Comparison of ENCODE assay signal across 8 cellular contexts in genomic region chr11:14520902-14521151, GRCh38. TPM values are rescaled to one million over a fixed set of nuclear protein-coding genes. Genes with fewer than 3 reads are reported as not detected.
DNase-seq lines count a peak whose midpoint lies in the region; ATAC-seq, FAIRE-seq and TF ChIP-seq lines count a peak whose summit lies in the region.

No MANE protein-coding gene starts in this region.

- H3K36me3 ChIP-seq in kidney (ENCODE audit: control insufficient read depth in 1 of 2, insufficient read depth in 2 of 2, low read length in 2 of 2): peaks cover 3 to 11% of the 10 kb centered on the region in 2 donors
- peaks cover 5% of the 10 kb centered on the region for H3K36me3 ChIP-seq in thymus (ENCODE audit: control insufficient read depth, insufficient read depth)

- peaks cover 50% of the 10 kb centered on the region for H3K36me3 Mint-ChIP-seq in activated T-cell treated with anti-CD3 and anti-CD28 coated beads, Interleukin-2, amount 50 U/mL, for 24 hours (ENCODE audit: low read depth)
- peaks cover 23% of the 10 kb centered on the region for H3K36me3 Mint-ChIP-seq in activated naive CD8-positive, alpha-beta T cell treated with anti-CD3 and anti-CD28 coated beads for 36 hours

- H3K4me3 Mint-ChIP-seq in activated T-cell treated with anti-CD3 and anti-CD28 coated beads, Interleukin-2, amount 50 U/mL, for 24 hours: peak overlapping the region; percentile 95
- H3K4me3 Mint-ChIP-seq in activated naive CD8-positive, alpha-beta T cell treated with anti-CD3 and anti-CD28 coated beads for 36 hours: peak overlapping the region; percentile 82

- H3K27ac ChIP-seq in kidney (ENCODE audit: low read depth in 2 of 2, low read length in 2 of 2) (peak overlapping the region in 1 of 2 donors; percentile 69), thymus (ENCODE audit: low read depth) (peak overlapping the region; percentile 93)

- no peaks in the 10 kb centered on the region for H3K27me3 Mint-ChIP-seq in activated T-cell treated with anti-CD3 and anti-CD28 coated beads, Interleukin-2, amount 50 U/mL, for 24 hours
- H3K27me3 Mint-ChIP-seq in activated naive CD8-positive, alpha-beta T cell treated with anti-CD3 and anti-CD28 coated beads for 36 hours: no peaks in the 10 kb centered on the region

- no peaks in the 10 kb centered on the region for H3K27me3 ChIP-seq in thymus (ENCODE audit: control insufficient read depth, insufficient read depth)

- DNase-seq in activated T-cell treated with anti-CD3 and anti-CD28 coated beads, Interleukin-2, amount 50 U/mL, for 24 hours: no peak
- DNase-seq in activated T-cell treated with anti-CD3 and anti-CD28 coated beads, Interleukin-2, amount 50 U/mL, for 1 hour: no peak
- DNase-seq in activated naive CD8-positive, alpha-beta T cell treated with anti-CD3 and anti-CD28 coated beads for 36 hours: no peak
- DNase-seq in kidney (no peak), NCI-H526 (lab: John Stamatoyannopoulos, UW) (no peak), CD1c-positive myeloid dendritic cell (ENCODE audit: extremely low spot score) (no peak)

- peak overlapping the region; percentile 98 for H3K27ac Mint-ChIP-seq in activated T-cell treated with anti-CD3 and anti-CD28 coated beads, Interleukin-2, amount 50 U/mL, for 24 hours
- H3K27ac Mint-ChIP-seq in activated naive CD8-positive, alpha-beta T cell treated with anti-CD3 and anti-CD28 coated beads for 36 hours: peak overlapping the region; percentile 96

- ATAC-seq in HG02623 (IDR thresholded peaks at IDR 0.05; ENCODE audit: unreplicated experiment): no peak

- H3K4me1 ChIP-seq in kidney (ENCODE audit: control insufficient read depth in 1 of 2, insufficient read depth in 1 of 2, low read depth in 1 of 2, low read length in 2 of 2) (peaks cover 0 to 7% of the 10 kb centered on the region in 2 donors), thymus (ENCODE audit: control insufficient read depth, insufficient read depth, low read length) (peaks cover 6% of the 10 kb centered on the region)

- no peaks in the 10 kb centered on the region for H3K9me3 Mint-ChIP-seq in activated T-cell treated with anti-CD3 and anti-CD28 coated beads, Interleukin-2, amount 50 U/mL, for 24 hours
- H3K9me3 Mint-ChIP-seq in activated naive CD8-positive, alpha-beta T cell treated with anti-CD3 and anti-CD28 coated beads for 36 hours: no peaks in the 10 kb centered on the region

- H3K4me3 ChIP-seq in kidney (ENCODE audit: low read length in 2 of 2) (peak overlapping the region; percentile 99 to 100), thymus (ENCODE audit: low read length) (peak overlapping the region; percentile 79)

- H3K9ac ChIP-seq in kidney (ENCODE audit: low read length in 2 of 2): peak overlapping the region; percentile 95 to 99

- TF ChIP-seq CTCF in kidney (IDR thresholded peaks at IDR 0.05; ENCODE audit: borderline replicate concordance, extremely low read depth, insufficient read depth): no peak

- peaks cover 29% of the 10 kb centered on the region for H3K4me1 Mint-ChIP-seq in activated T-cell treated with anti-CD3 and anti-CD28 coated beads, Interleukin-2, amount 50 U/mL, for 24 hours (ENCODE audit: low read depth)
- H3K4me1 Mint-ChIP-seq in activated naive CD8-positive, alpha-beta T cell treated with anti-CD3 and anti-CD28 coated beads for 36 hours: peaks cover 14% of the 10 kb centered on the region

- H3K9me3 ChIP-seq in kidney (ENCODE audit: control insufficient read depth in 1 of 2, low read length in 2 of 2): no peaks in the 10 kb centered on the region
- H3K9me3 ChIP-seq in thymus (ENCODE audit: control insufficient read depth): no peaks in the 10 kb centered on the region

- WGBS in thymus: 58% methylated on average over 6 of the region's 6 CpGs

- no peak for FAIRE-seq in kidney (lab: Jason Lieb, UNC)

- intact Hi-C loops in kidney (cut with DNase I): no loop called here

RNA-seq across cellular contexts. Expression of gene PSMA1, which starts 0.6 kb away (rescaled TPM):
- 100 to 1,000 TPM; 355 to 367 TPM for total RNA-seq in activated naive CD8-positive, alpha-beta T cell treated with anti-CD3 and anti-CD28 coated beads for 36 hours
- total RNA-seq in kidney: 118 TPM
- polyA plus RNA-seq in kidney (ENCODE audit: insufficient read depth, low read depth, low replicate concordance): 133 TPM
- 309 TPM for polyA plus RNA-seq in thymus

RNA-seq across cellular contexts. Expression of gene COPB1, which starts 21.2 kb away (rescaled TPM):
- total RNA-seq in activated naive CD8-positive, alpha-beta T cell treated with anti-CD3 and anti-CD28 coated beads for 36 hours: 100 to 1,000 TPM in 1 of 2 experiments, 10 to 100 TPM in 1; 99.6 to 100 TPM
- total RNA-seq in kidney: 92.3 TPM
- 54.9 TPM for polyA plus RNA-seq in kidney (ENCODE audit: insufficient read depth, low read depth, low replicate concordance)
- 79.7 TPM for polyA plus RNA-seq in thymus
